Comparison of ENCODE assay signal across 8 cellular contexts in genomic region chr12:79935624-79936040, GRCh38. TPM values are rescaled to one million over a fixed set of nuclear protein-coding genes. Genes with fewer than 3 reads are reported as not detected.
DNase-seq lines count a peak whose midpoint lies in the region; ATAC-seq, FAIRE-seq and TF ChIP-seq lines count a peak whose summit lies in the region.

No MANE protein-coding gene starts in this region.

- no peaks in the 10 kb centered on the region for H4K20me1 ChIP-seq in K562 (replicated peaks; ENCODE audit: control insufficient read depth, insufficient read depth, low read length)

- no peak for FAIRE-seq in K562 (lab: Jason Lieb, UNC)

- H3K27me3 ChIP-seq in K562 (ENCODE audit: control insufficient read depth in 2 of 2, insufficient read depth in 2 of 2, low read length in 2 of 2) (no peaks in the 10 kb centered on the region), testis (no peaks in the 10 kb centered on the region)

- H3K4me3 ChIP-seq in K562 (peak overlapping the region; percentile 91), testis (peak overlapping the region; percentile 95 to 99)

- H3K4me1 ChIP-seq in K562 (replicated peaks in 1 of 2; ENCODE audit: control insufficient read depth in 2 of 2, insufficient read depth in 2 of 2, low read length in 2 of 2) (peaks cover 3 to 11% of the 10 kb centered on the region in 2 experiments; a peak in 3 of 5 replicates), testis (peaks cover 5% of the 10 kb centered on the region)

- TF ChIP-seq CTCF in K562 (IDR thresholded peaks at IDR 0.05 in 2 of 3, conservative IDR thresholded peaks at IDR 0.05 in 1 of 3; ENCODE audit: insufficient read depth in 2 of 3, low read depth in 1 of 3, low read length in 3 of 3) (no peak), testis (IDR thresholded peaks at IDR 0.05) (no peak)

- H3K27ac Mint-ChIP-seq in activated T-cell treated with anti-CD3 and anti-CD28 coated beads, Interleukin-2, amount 50 U/mL, for 24 hours, result peak overlapping the region; percentile 99

- H3K27ac ChIP-seq in K562 (ENCODE audit: extremely low read depth, low read depth, low read length) (peak overlapping the region; percentile 97), testis (peak overlapping the region; percentile 98 to 99)

- no peak for TF ChIP-seq RAD21 in K562 (CRISPR knock-in tag; conservative IDR thresholded peaks at IDR 0.05 in 1 of 2, IDR thresholded peaks at IDR 0.05 in 1 of 2)

- TF ChIP-seq POLR2A in K562 (conservative IDR thresholded peaks at IDR 0.05), result no peak
- no peak for TF ChIP-seq POLR2A in testis (IDR thresholded peaks at IDR 0.05)

- DNase-seq in activated T-cell treated with anti-CD3 and anti-CD28 coated beads, Interleukin-2, amount 50 U/mL, for 24 hours, result no peak
- no peak for DNase-seq in activated T-cell treated with anti-CD3 and anti-CD28 coated beads, Interleukin-2, amount 50 U/mL, for 1 hour
- DNase-seq in NCI-H2029 treated with DMSO at 0.1 percent for 48 hours (lab: John Stamatoyannopoulos, UW), result peak; percentile 86
- peak in 1 of 4 experiments; percentile 50 for DNase-seq in K562 (ENCODE audit: extremely low read depth in 1 of 4, low spot score in 3 of 4)
- peak; percentile 56 for DNase-seq in left kidney (ENCODE audit: low read depth, low spot score)
- no peak for DNase-seq in testis
- no peak for DNase-seq in dermis blood vessel endothelial cell

- peaks cover 66% of the 10 kb centered on the region for H3K79me2 ChIP-seq in K562 (ENCODE audit: control insufficient read depth, insufficient read depth, low read length)

- peaks cover 35% of the 10 kb centered on the region for H3K4me1 Mint-ChIP-seq in activated T-cell treated with anti-CD3 and anti-CD28 coated beads, Interleukin-2, amount 50 U/mL, for 24 hours (ENCODE audit: low read depth)

- TF ChIP-seq EP300 in K562 (IDR thresholded peaks at IDR 0.05; ENCODE audit: low read length), result no peak

- peaks cover 25% of the 10 kb centered on the region for H3K36me3 Mint-ChIP-seq in activated T-cell treated with anti-CD3 and anti-CD28 coated beads, Interleukin-2, amount 50 U/mL, for 24 hours (ENCODE audit: low read depth)

- peak overlapping the region; percentile 87 for H2AFZ ChIP-seq in K562 (ENCODE audit: low read depth, low read length)

- 0% methylated on average over 6 of the region's 6 CpGs for WGBS in K562 (ENCODE audit: insufficient coverage, low coverage, missing lambda C conversion rate)
- WGBS in testis, 2 donors, result 0 to 1% methylated on average over 6 of the region's 6 CpGs

- peak overlapping the region; percentile 95 for H3K4me2 ChIP-seq in K562 (ENCODE audit: insufficient read depth, low read length)

- H3K4me3 Mint-ChIP-seq in activated T-cell treated with anti-CD3 and anti-CD28 coated beads, Interleukin-2, amount 50 U/mL, for 24 hours, result peak overlapping the region; percentile 97

- TSS peak; percentile 86 for BruUV-seq in K562 (replicated peaks; lab: Mats Ljungman, UMichigan)

- peak overlapping the region; percentile 98 to 100 for H3K9ac ChIP-seq in K562 (ENCODE audit: insufficient read depth in 1 of 2, low read depth in 2 of 2, low read length in 2 of 2)

- H3K36me3 ChIP-seq in K562 (ENCODE audit: control insufficient read depth, insufficient read depth, low read length) (no peaks in the 10 kb centered on the region; the same call in 2 of the 3 replicates), testis (ENCODE audit: low read depth, missing control alignments) (no peaks in the 10 kb centered on the region)

- H3K27me3 Mint-ChIP-seq in activated T-cell treated with anti-CD3 and anti-CD28 coated beads, Interleukin-2, amount 50 U/mL, for 24 hours, result no peaks in the 10 kb centered on the region

- peak; percentile 13 for ATAC-seq in HG02571 (IDR thresholded peaks at IDR 0.05; ENCODE audit: unreplicated experiment)
- ATAC-seq in K562, result peak; percentile 1; the same call in 2 of the 3 replicates

- CTCF ChIA-PET in K562 (lab: Yijun Ruan, JAX; ENCODE audit: low intra/inter-chr PET ratio), result no interaction called here

- intact Hi-C loops in K562 (cut with micrococcal nuclease) (loop anchor here (2.0 to 10.0 kb wide), 3 partner anchors 41 to 151 kb away; no protein-coding TSS in a partner anchor), testis (cut with DNase I; ENCODE audit: low total_unique reads) (no loop called here)

- no peaks in the 10 kb centered on the region for H3K9me3 ChIP-seq in K562 (replicated peaks; ENCODE audit: control insufficient read depth, insufficient read depth, low read depth, low read length)
- no peaks in the 10 kb centered on the region for H3K9me3 ChIP-seq in testis

- no peaks in the 10 kb centered on the region for H3K9me3 Mint-ChIP-seq in activated T-cell treated with anti-CD3 and anti-CD28 coated beads, Interleukin-2, amount 50 U/mL, for 24 hours

- no peaks in the 10 kb centered on the region for H3K9me1 ChIP-seq in K562 (ENCODE audit: control insufficient read depth, insufficient read depth, low read length)

- POLR2A ChIA-PET in K562 (lab: Yijun Ruan, JAX), result interaction anchor here (1.0 to 1.1 kb wide), 3 partner anchors 9 to 25 kb away, joined by 3 to 5 read pairs (median 3); no protein-coding TSS in a partner anchor

- in situ Hi-C loops in K562 (cut with MboI), result no loop called here

RNA-seq across cellular contexts. Expression of gene PPP1R12A, which starts 0.7 kb away (rescaled TPM):
- 78.5 and 335 TPM in 2 replicates for total RNA-seq in K562 (2011; cell fraction: chromatin; rRNA removed; ENCODE audit: low replicate concordance)
- 46.4 and 56.5 TPM in 2 replicates for total RNA-seq in K562 (2011; cell fraction: nucleolus; rRNA removed)
- total RNA-seq in K562 (2011; cell fraction: nucleoplasm; rRNA removed), result 94.4 and 121 TPM in 2 replicates
- 68.0 and 116 TPM in 2 replicates for total RNA-seq in K562 (2014; rRNA removed)
- total RNA-seq in K562 (2014; rRNA removed; fragmentation: Illumina TruSeq; extraction: Trizol), result 106 and 131 TPM in 2 replicates
- 118 and 119 TPM in 2 replicates for total RNA-seq in K562 (2015; rRNA removed; fragmentation: Illumina TruSeq; extraction: Trizol)
- total RNA-seq in K562 (2021), result 51.9 and 53.3 TPM in 2 replicates
- polyA plus RNA-seq in K562 (2011; rRNA removed), result 49.3 and 51.3 TPM in 2 replicates
- 11.0 and 12.7 TPM in 2 replicates for polyA plus RNA-seq in K562 (2011; cell fraction: cytosol; rRNA removed)
- 52.5 and 67.8 TPM in 2 replicates for polyA plus RNA-seq in K562 (2011; cell fraction: nucleus; rRNA removed)
- polyA plus RNA-seq in K562 (2012), result 29.0 and 33.0 TPM in 2 replicates
- 83.8 and 109 TPM in 2 replicates for polyA plus RNA-seq in K562 (2014; fragmentation: Illumina TruSeq; extraction: Trizol)
- polyA plus RNA-seq in K562 (2014; fragmentation: Nextera tagmentation; extraction: Ambion mirVana), result 10 to 100 TPM; 26.4 to 42.3 TPM
- 37.0 and 44.1 TPM in 2 replicates for polyA plus RNA-seq in K562 (2014; rRNA removed)
- 232 and 234 TPM in 2 replicates for polyA minus RNA-seq in K562 (2011; rRNA and poly(A)+ RNA removed)
- 52.6 and 79.4 TPM in 2 replicates for polyA minus RNA-seq in K562 (2011; cell fraction: cytosol; rRNA and poly(A)+ RNA removed)
- 96.9 and 176 TPM in 2 replicates for polyA minus RNA-seq in K562 (2011; cell fraction: nucleus; rRNA and poly(A)+ RNA removed)
- 100 to 1,000 TPM; 113 to 119 TPM for total RNA-seq in testis
- 22.4 TPM for polyA plus RNA-seq in testis (ENCODE audit: insufficient read depth, low read depth, low replicate concordance)
- total RNA-seq in dermis blood vessel endothelial cell, result 106 and 134 TPM in 2 replicates

Comparison
In these comparisons a context has a peak if more than half of its experiments do, and no peak if none do; other contexts are left out.
1. DNase-seq: peak in NCI-H2029 treated with DMSO at 0.1 percent for 48 hours (single experiment) and left kidney (single experiment); none in activated T-cell treated with anti-CD3 and anti-CD28 coated beads, Interleukin-2, amount 50 U/mL, for 24 hours (single experiment), activated T-cell treated with anti-CD3 and anti-CD28 coated beads, Interleukin-2, amount 50 U/mL, for 1 hour (single experiment), testis (single experiment) and dermis blood vessel endothelial cell (single experiment).